Comparison of ENCODE assay signal across 27 cellular contexts in the genomic region with DNA sequence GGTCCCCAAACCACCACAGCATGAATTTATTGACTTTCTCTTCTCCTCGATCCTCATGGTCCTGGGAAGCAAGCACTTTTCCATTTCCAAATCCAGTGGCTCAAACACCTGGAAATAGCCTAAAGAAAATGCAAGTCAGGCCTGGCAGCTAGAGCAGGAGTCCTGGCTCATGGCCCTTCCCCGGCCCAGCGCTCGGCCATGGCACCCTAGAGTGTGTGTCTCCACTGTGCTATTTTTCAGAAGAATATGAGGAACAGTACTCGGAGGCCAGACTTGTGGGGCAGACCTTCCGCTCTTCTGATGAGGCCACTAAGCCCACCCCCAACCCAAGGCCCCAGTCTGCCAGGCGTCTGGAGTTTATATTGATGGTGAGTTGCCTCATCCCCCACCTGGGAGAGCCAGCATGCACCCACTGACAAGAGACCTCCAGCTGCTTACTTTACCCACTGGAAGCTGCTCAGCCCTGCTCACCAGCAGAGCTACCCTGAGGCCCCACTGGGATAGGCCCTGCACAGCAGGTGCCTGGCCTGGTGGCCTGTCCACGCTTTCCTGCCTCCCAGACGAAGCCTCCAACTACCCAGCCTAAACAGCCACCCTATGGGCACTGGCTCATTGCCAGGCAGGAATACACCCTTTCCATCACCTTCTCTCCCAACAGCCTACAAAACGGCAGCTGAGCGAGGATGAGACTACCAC.
"Had no signal": no experiment of that assay in that cellular context is flagged by ENCODE, and none has a peak within 500 bp of the region (broad histone marks: within the 10 kb centered on the region; RNA-seq: fewer than 3 reads in every experiment).

No MANE protein-coding gene starts in this region.

- H3K9me3 ChIP-seq: suprapubic skin, testis, thoracic aorta, thyroid gland, tibial nerve, transverse colon, upper lobe of left lung, upper lobe of right lung, uterus, vagina had no signal

- H3K27me3 ChIP-seq: suprapubic skin, testis, thyroid gland, tibial artery, upper lobe of right lung, uterus, vagina had no signal

- H3K27ac Mint-ChIP-seq: stimulated activated effector memory CD8-positive, alpha-beta T cell treated with anti-CD3 and anti-CD28 coated beads, Interleukin-12 subunit alpha, Interleukin-12 subunit beta, amount 100 ng/mL, for 72 hours; stimulated activated memory B cell treated with anti-CD40 and anti-IgM and Interleukin-4, amounts not matched to agents 10 μg/mL and 1 μg/mL and 100 μg/mL, for 72 hours; stimulated activated naive B cell treated with anti-CD40 and anti-IgM and Interleukin-4, amounts not matched to agents 10 μg/mL and 1 μg/mL and 100 μg/mL, for 72 hours; stimulated activated naive CD8-positive, alpha-beta T cell treated with anti-CD3 and anti-CD28 coated beads, Interleukin-15, amount 100 ng/mL, for 72 hours; stimulated activated naive CD8-positive, alpha-beta T cell treated with anti-CD3 and anti-CD28 coated beads, Interleukin-15, Interleukin-2, amounts not matched to agents 100 ng/mL and 50 ng/mL, for 24 hours; type B pancreatic cell had no signal

- H3K36me3 Mint-ChIP-seq: stimulated activated effector memory CD8-positive, alpha-beta T cell treated with anti-CD3 and anti-CD28 coated beads, Interleukin-12 subunit alpha, Interleukin-12 subunit beta, amount 100 ng/mL, for 72 hours; stimulated activated memory B cell treated with anti-CD40 and anti-IgM and Interleukin-4, amounts not matched to agents 10 μg/mL and 1 μg/mL and 100 μg/mL, for 72 hours; stimulated activated naive B cell treated with anti-CD40 and anti-IgM and Interleukin-4, amounts not matched to agents 10 μg/mL and 1 μg/mL and 100 μg/mL, for 72 hours had no signal

- H3K36me3 ChIP-seq: thoracic aorta, thyroid gland, transverse colon, upper lobe of right lung, uterus, vagina had no signal

- DNase-seq: stimulated activated CD4-positive, alpha-beta T cell treated with anti-CD3 and anti-CD28 coated beads, Interleukin-2, amount 100 ng/mL, for 48 hours; stimulated activated CD4-positive, alpha-beta T cell treated with anti-CD3 and anti-CD28 coated beads, Interleukin-4, amount 100 ng/mL, for 1 hour; stimulated activated CD4-positive, alpha-beta T cell treated with anti-CD3 and anti-CD28 coated beads, Interleukin-4, amount 100 ng/mL, for 24 hours; stimulated activated CD4-positive, alpha-beta T cell treated with anti-CD3 and anti-CD28 coated beads, Interleukin-4, amount 100 ng/mL, for 4 hours; stimulated activated CD8-positive, alpha-beta memory T cell treated with anti-CD3 and anti-CD28 coated beads, Interleukin-4, amount 100 ng/mL, for 48 hours; stimulated activated naive B cell treated with anti-CD40 and anti-IgM and Interleukin-4, amounts not matched to agents 10 μg/mL and 1 μg/mL and 100 μg/mL, for 72 hours; stimulated activated naive CD4-positive, alpha-beta T cell; stimulated activated naive CD4-positive, alpha-beta T cell treated with Interleukin-2 at 50 U/mL for 16 hours; stimulated activated naive CD8-positive, alpha-beta T cell treated with anti-CD3 and anti-CD28 coated beads, Interleukin-15, amount 100 ng/mL, for 72 hours; stimulated activated naive CD8-positive, alpha-beta T cell treated with anti-CD3 and anti-CD28 coated beads, Interleukin-15, Interleukin-2, amounts not matched to agents 100 U/mL and 50 U/mL, for 24 hours; stomach; testis; tibial artery; transverse colon; trophoblast cell; upper lobe of right lung; uterus had no signal

- H3K4me1 ChIP-seq: upper lobe of right lung, uterus, vagina had no signal

- ATAC-seq: stimulated activated effector memory CD8-positive, alpha-beta T cell treated with anti-CD3 and anti-CD28 coated beads, Interleukin-12 subunit alpha, Interleukin-12 subunit beta, amount 100 ng/mL, for 72 hours; stimulated activated memory B cell treated with anti-CD40 and anti-IgM and Interleukin-4, amounts not matched to agents 10 μg/mL and 1 μg/mL and 100 μg/mL, for 72 hours; stimulated activated naive B cell treated with anti-CD40 and anti-IgM and Interleukin-4, amounts not matched to agents 10 μg/mL and 1 μg/mL and 100 μg/mL, for 72 hours; stimulated activated naive CD8-positive, alpha-beta T cell treated with anti-CD3 and anti-CD28 coated beads, Interleukin-15, amount 100 ng/mL, for 72 hours; stimulated activated naive CD8-positive, alpha-beta T cell treated with anti-CD3 and anti-CD28 coated beads, Interleukin-15, Interleukin-2, amounts not matched to agents 100 U/mL and 50 U/mL, for 24 hours; upper lobe of right lung had no signal

- H3K4me3 ChIP-seq: stomach, suprapubic skin, testis, thoracic aorta, thyroid gland, tibial artery, tibial nerve, transverse colon, upper lobe of left lung, upper lobe of right lung, uterus, vagina had no signal

- H3K4me3 Mint-ChIP-seq: stimulated activated effector memory CD8-positive, alpha-beta T cell treated with anti-CD3 and anti-CD28 coated beads, Interleukin-12 subunit alpha, Interleukin-12 subunit beta, amount 100 ng/mL, for 72 hours; stimulated activated memory B cell treated with anti-CD40 and anti-IgM and Interleukin-4, amounts not matched to agents 10 μg/mL and 1 μg/mL and 100 μg/mL, for 72 hours; stimulated activated naive B cell treated with anti-CD40 and anti-IgM and Interleukin-4, amounts not matched to agents 10 μg/mL and 1 μg/mL and 100 μg/mL, for 72 hours; stimulated activated naive CD8-positive, alpha-beta T cell treated with anti-CD3 and anti-CD28 coated beads, Interleukin-15, amount 100 ng/mL, for 72 hours; stimulated activated naive CD8-positive, alpha-beta T cell treated with anti-CD3 and anti-CD28 coated beads, Interleukin-15, Interleukin-2, amounts not matched to agents 100 ng/mL and 50 ng/mL, for 24 hours had no signal

- H3K27ac ChIP-seq: stomach, suprapubic skin, testis, thoracic aorta, thyroid gland, tibial artery, tibial nerve, transverse colon, upper lobe of left lung, upper lobe of right lung, uterus, vagina had no signal
